In genomic region chr1:1259948-1260614, GRCh38 we compare ENCODE assay signal across 12 cellular contexts. TPM values are rescaled to one million over a fixed set of nuclear protein-coding genes. Genes with fewer than 3 reads are reported as not detected.
A peak's percentile ranks its signal among the peaks of the same experiment; 100 is the strongest.
DNase-seq lines count a peak whose midpoint lies in the region; ATAC-seq and TF ChIP-seq lines count a peak whose summit lies in the region.
"Had no signal": no experiment of that assay in that cellular context is flagged by ENCODE, and none has a peak within 500 bp of the region (broad histone marks: within the 10 kb centered on the region; RNA-seq: fewer than 3 reads in every experiment).

No MANE protein-coding gene starts in this region.

- CTCF ChIA-PET in PC-3 (lab: Charles Lee): no interaction called here

- peaks cover 9% of the 10 kb centered on the region for H3K9me3 Mint-ChIP-seq in glutamatergic neuron (ENCODE audit: unreplicated experiment)

- no peaks in the 10 kb centered on the region for H4K20me1 ChIP-seq in PC-3 (ENCODE audit: low read length)

- no peak overlapping the region for H3K27ac ChIP-seq in RWPE2 (ENCODE audit: poor library complexity, severe bottlenecking)
- no peak overlapping the region for H3K27ac ChIP-seq in PC-3 (ENCODE audit: low read length)
- H3K27ac ChIP-seq: VCaP had no signal

- peaks cover 7% of the 10 kb centered on the region for H3K27me3 Mint-ChIP-seq in glutamatergic neuron (ENCODE audit: unreplicated experiment)

- no peaks in the 10 kb centered on the region for H3K9me2 ChIP-seq in PC-3 (replicated peaks; ENCODE audit: low read length)

- intact Hi-C loops in Right ventricle myocardium inferior (cut with DNase I): no loop called here
- intact Hi-C loops in cardiac septum (cut with DNase I): no loop called here
- intact Hi-C loops in PC-3 (cut with micrococcal nuclease): no loop called here

- H3K4me2 ChIP-seq in PC-3 (ENCODE audit: low read length): no peak overlapping the region

- H3K27ac Mint-ChIP-seq in glutamatergic neuron (ENCODE audit: unreplicated experiment): peak overlapping the region; percentile 56

- peak; percentile 73 for DNase-seq in Right ventricle myocardium inferior (ENCODE audit: missing footprints)
- DNase-seq in cardiac septum (ENCODE audit: low spot score): no peak
- DNase-seq in RWPE2 (ENCODE audit: low spot score): peak; percentile 56
- no peak for DNase-seq in glutamatergic neuron
- DNase-seq in PC-3: no peak
- DNase-seq in effector CD4-positive, alpha-beta T cell: no peak
- no peak for DNase-seq in HT-29 (ENCODE audit: low spot score)
- no peak for DNase-seq in NCI-H1105 treated with DMSO at 0.1 percent for 48 hours (lab: John Stamatoyannopoulos, UW)
- DNase-seq: NCI-H2171 treated with DMSO at 0.1 percent for 48 hours, upper lobe of right lung had no signal

- no peak for TF ChIP-seq CTCF in RWPE2 (IDR thresholded peaks at IDR 0.05; ENCODE audit: poor library complexity, severe bottlenecking)
- TF ChIP-seq CTCF in glutamatergic neuron (IDR thresholded peaks at IDR 0.05; ENCODE audit: partially characterized antibody, unreplicated experiment): no peak
- TF ChIP-seq CTCF in PC-3 (conservative IDR thresholded peaks at IDR 0.05; ENCODE audit: low read depth, low read length): no peak

- no peak overlapping the region for H3K9ac ChIP-seq in PC-3 (ENCODE audit: low read length)

- peaks cover 4% of the 10 kb centered on the region for H3K4me1 ChIP-seq in RWPE2 (ENCODE audit: insufficient read depth, poor library complexity, severe bottlenecking)
- peaks cover 23% of the 10 kb centered on the region for H3K4me1 ChIP-seq in PC-3 (ENCODE audit: insufficient read depth, low read length)

- H3K4me3 Mint-ChIP-seq in glutamatergic neuron (ENCODE audit: unreplicated experiment): peak overlapping the region; percentile 22

- peaks cover 62% of the 10 kb centered on the region for H3K79me2 ChIP-seq in PC-3 (ENCODE audit: low read length)

- H3K9me3 ChIP-seq in RWPE2 (ENCODE audit: severe bottlenecking) (no peaks in the 10 kb centered on the region), PC-3 (ENCODE audit: low read length) (no peaks in the 10 kb centered on the region)
- H3K9me3 ChIP-seq: upper lobe of right lung had no signal

- H3K27me3 ChIP-seq in RWPE2 (ENCODE audit: insufficient read depth, poor library complexity, severe bottlenecking) (no peaks in the 10 kb centered on the region), PC-3 (ENCODE audit: low read length) (no peaks in the 10 kb centered on the region)
- H3K27me3 ChIP-seq: upper lobe of right lung had no signal

- no peaks in the 10 kb centered on the region for H3F3A ChIP-seq in PC-3 (ENCODE audit: low read length, unreplicated experiment)

- H2AFZ ChIP-seq in PC-3 (ENCODE audit: low read length): no peak overlapping the region

- H3K36me3 ChIP-seq in RWPE2 (ENCODE audit: low read depth): peaks cover 74% of the 10 kb centered on the region
- peaks cover 66% of the 10 kb centered on the region for H3K36me3 ChIP-seq in PC-3 (ENCODE audit: low read depth, low read length)

- no peak overlapping the region for H3K4me3 ChIP-seq in RWPE2 (ENCODE audit: severe bottlenecking)
- no peak overlapping the region for H3K4me3 ChIP-seq in PC-3 (ENCODE audit: low read length)
- H3K4me3 ChIP-seq: skin epidermis, upper lobe of right lung had no signal

- no TSS peak for BruUV-seq in PC-3 (replicated peaks; lab: Mats Ljungman, UMichigan)

- H3K4me1 Mint-ChIP-seq in glutamatergic neuron (ENCODE audit: low read depth, unreplicated experiment): peaks cover 23% of the 10 kb centered on the region

- ATAC-seq in Right ventricle myocardium inferior (peak; percentile 63), RWPE2 (ENCODE audit: low read depth) (no peak), PC-3 (no peak)

- no peaks in the 10 kb centered on the region for H3K36me3 Mint-ChIP-seq in glutamatergic neuron (ENCODE audit: unreplicated experiment)

- POLR2A ChIA-PET in PC-3 (lab: Charles Lee; ENCODE audit: unreplicated experiment): no interaction called here

RNA-seq across cellular contexts. Expression of gene C1QTNF12, which starts 13.6 kb away (rescaled TPM):
- total RNA-seq in Right ventricle myocardium inferior (0.57 TPM), cardiac septum (2.6 TPM), glutamatergic neuron (ENCODE audit: unreplicated experiment) (9.1 TPM), PC-3 (2014; rRNA removed) (2.8 and 3.9 TPM in 2 replicates)
- 4.1 and 6.0 TPM in 2 replicates for total RNA-seq in HT-29 (2014; rRNA removed; shearing (Covaris generic))

RNA-seq across cellular contexts. Expression of gene UBE2J2, which starts 13.6 kb away (rescaled TPM):
- total RNA-seq in Right ventricle myocardium inferior: 40.0 TPM
- total RNA-seq in cardiac septum: 37.2 TPM
- total RNA-seq in glutamatergic neuron (ENCODE audit: unreplicated experiment): 88.1 TPM
- total RNA-seq in PC-3 (2014; rRNA removed): 182 and 200 TPM in 2 replicates
- total RNA-seq in HT-29 (2014; rRNA removed; shearing (Covaris generic)): 93.1 and 94.4 TPM in 2 replicates

RNA-seq across cellular contexts. Expression of gene SCNN1D, which starts 20.2 kb away (rescaled TPM):
- 3.0 TPM for total RNA-seq in Right ventricle myocardium inferior
- total RNA-seq in cardiac septum: 2.4 TPM
- total RNA-seq in glutamatergic neuron (ENCODE audit: unreplicated experiment): 8.4 TPM
- 4.2 and 5.3 TPM in 2 replicates for total RNA-seq in PC-3 (2014; rRNA removed)
- total RNA-seq in HT-29 (2014; rRNA removed; shearing (Covaris generic)): 0.48 and 0.50 TPM in 2 replicates

RNA-seq across cellular contexts. Expression of gene B3GALT6, which starts 28.0 kb away (rescaled TPM):
- total RNA-seq in Right ventricle myocardium inferior (8.3 TPM), cardiac septum (11.1 TPM), glutamatergic neuron (ENCODE audit: unreplicated experiment) (30.0 TPM), PC-3 (2014; rRNA removed) (74.0 and 92.2 TPM in 2 replicates)
- total RNA-seq in HT-29 (2014; rRNA removed; shearing (Covaris generic)): 84.2 and 87.7 TPM in 2 replicates

RNA-seq across cellular contexts. Expression of gene SDF4, which starts 28.3 kb away (rescaled TPM):
- total RNA-seq in Right ventricle myocardium inferior: 125 TPM
- total RNA-seq in cardiac septum: 139 TPM
- total RNA-seq in glutamatergic neuron (ENCODE audit: unreplicated experiment): 89.2 TPM
- 254 and 317 TPM in 2 replicates for total RNA-seq in PC-3 (2014; rRNA removed)
- total RNA-seq in HT-29 (2014; rRNA removed; shearing (Covaris generic)): 163 and 188 TPM in 2 replicates

Comparison
In these comparisons a context has a peak if more than half of its experiments do, and no peak if none do; other contexts are left out.
1. DNase-seq: peak in Right ventricle myocardium inferior (single experiment) and RWPE2 (single experiment); none in cardiac septum (single experiment), glutamatergic neuron (single experiment), PC-3 (single experiment), effector CD4-positive, alpha-beta T cell (single experiment), HT-29 (single experiment) and NCI-H1105 treated with DMSO at 0.1 percent for 48 hours (single experiment).